In the genomic region with DNA sequence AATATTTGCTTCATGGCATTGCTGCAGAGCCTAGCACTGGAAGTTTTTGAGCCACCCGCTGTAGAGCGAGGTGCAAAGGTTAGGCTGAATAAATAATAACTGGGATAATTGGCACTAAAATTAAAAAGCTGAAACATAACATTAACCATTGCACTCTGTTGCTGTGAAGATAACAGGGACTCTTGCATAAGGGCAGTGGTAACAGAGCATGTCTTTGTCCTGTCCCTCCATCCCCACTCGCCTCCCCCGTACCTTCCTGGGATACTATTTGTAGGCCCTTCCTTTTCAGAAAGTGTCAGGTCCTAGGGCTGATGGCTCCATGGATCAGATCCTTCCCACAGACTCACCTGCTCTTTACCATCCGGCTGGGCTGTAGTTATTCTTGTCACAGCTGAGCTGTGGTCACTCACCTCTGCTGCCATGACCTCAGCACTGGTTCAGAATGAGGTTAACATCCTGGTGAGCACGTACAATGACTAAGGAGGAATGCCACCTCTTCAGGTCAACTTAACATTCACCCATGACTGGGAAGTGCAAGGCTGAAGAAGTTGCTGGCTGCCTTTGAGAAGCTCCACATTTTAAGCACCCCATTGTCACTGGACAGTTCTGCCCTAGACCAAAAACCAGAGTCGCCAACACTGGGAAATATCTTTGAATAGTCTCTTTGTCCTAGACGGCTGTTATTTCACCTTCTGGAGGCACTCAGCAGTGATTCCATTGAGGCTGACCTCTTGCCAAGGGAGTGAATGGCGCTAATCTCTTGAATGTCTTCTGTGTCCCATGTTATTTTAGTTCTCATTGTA, we compare ENCODE assay signal across 25 cellular contexts.
"Had no signal": no experiment of that assay in that cellular context is flagged by ENCODE, and none has a peak within 500 bp of the region (broad histone marks: within the 10 kb centered on the region; RNA-seq: fewer than 3 reads in every experiment).

No MANE protein-coding gene starts in this region.

- H3K27ac ChIP-seq: brain microvascular endothelial cell, colonic mucosa, gastrocnemius medialis, thyroid gland, uterus had no signal

- H3K9me3 Mint-ChIP-seq: activated B cell treated with CpG ODN at 0.5 μM for 24 hours; activated CD4-positive, alpha-beta T cell treated with anti-CD3 and anti-CD28 coated beads, Interleukin-2, amount 10 ng/mL, durations not matched to agents 24 days and 14 days; activated naive CD4-positive, alpha-beta T cell treated with anti-CD3 and anti-CD28 coated beads, Interleukin-2, amount 10 ng/mL, durations not matched to agents 7 days and 5 days; activated naive CD8-positive, alpha-beta T cell treated with anti-CD3 and anti-CD28 coated beads, Interleukin-2, amount 50 U/mL, for 24 hours; activated T-cell treated with anti-CD3 and anti-CD28 coated beads, Interleukin-2, amount 50 U/mL, for 4 hours; T-cell had no signal

- H3K27ac Mint-ChIP-seq: activated B cell treated with CpG ODN at 0.5 μM for 24 hours; activated CD4-positive, alpha-beta T cell treated with anti-CD3 and anti-CD28 coated beads, Interleukin-2, amount 10 ng/mL, durations not matched to agents 24 days and 14 days; activated CD8-positive, alpha-beta T cell treated with anti-CD3 and anti-CD28 coated beads, Interleukin-2, amount 10 ng/mL, durations not matched to agents 7 days and 5 days; activated naive CD4-positive, alpha-beta T cell treated with anti-CD3 and anti-CD28 coated beads, Interleukin-2, amount 10 ng/mL, durations not matched to agents 7 days and 5 days; activated naive CD8-positive, alpha-beta T cell treated with anti-CD3 and anti-CD28 coated beads, Interleukin-2, amount 50 U/mL, for 24 hours; memory B cell; naive thymus-derived CD4-positive, alpha-beta T cell; T-cell had no signal

- H3K36me3 ChIP-seq: brain microvascular endothelial cell, colonic mucosa, gastrocnemius medialis, thyroid gland, uterus had no signal

- H3K9me3 ChIP-seq: colonic mucosa, gastrocnemius medialis, mucosa of descending colon, thyroid gland, uterus had no signal

- FAIRE-seq: kidney had no signal

- H3K27me3 ChIP-seq: brain microvascular endothelial cell, colonic mucosa, gastrocnemius medialis, thyroid gland, uterus had no signal

- H3K4me3 Mint-ChIP-seq: activated B cell treated with CpG ODN at 0.5 μM for 24 hours; activated CD4-positive, alpha-beta T cell treated with anti-CD3 and anti-CD28 coated beads, Interleukin-2, amount 10 ng/mL, durations not matched to agents 24 days and 14 days; activated CD8-positive, alpha-beta T cell treated with anti-CD3 and anti-CD28 coated beads, Interleukin-2, amount 10 ng/mL, durations not matched to agents 7 days and 5 days; activated naive CD4-positive, alpha-beta T cell treated with anti-CD3 and anti-CD28 coated beads, Interleukin-2, amount 10 ng/mL, durations not matched to agents 7 days and 5 days; activated naive CD8-positive, alpha-beta T cell treated with anti-CD3 and anti-CD28 coated beads, Interleukin-2, amount 50 U/mL, for 24 hours; activated T-cell treated with anti-CD3 and anti-CD28 coated beads, Interleukin-2, amount 50 U/mL, for 4 hours; central memory CD8-positive, alpha-beta T cell; memory B cell; naive thymus-derived CD4-positive, alpha-beta T cell; T-cell had no signal

- H3K27me3 Mint-ChIP-seq: activated B cell treated with CpG ODN at 0.5 μM for 24 hours; activated CD4-positive, alpha-beta T cell treated with anti-CD3 and anti-CD28 coated beads, Interleukin-2, amount 10 ng/mL, durations not matched to agents 24 days and 14 days; activated naive CD4-positive, alpha-beta T cell treated with anti-CD3 and anti-CD28 coated beads, Interleukin-2, amount 10 ng/mL, durations not matched to agents 7 days and 5 days had no signal

- H3K4me1 Mint-ChIP-seq: activated B cell treated with CpG ODN at 0.5 μM for 24 hours; activated CD4-positive, alpha-beta T cell treated with anti-CD3 and anti-CD28 coated beads, Interleukin-2, amount 10 ng/mL, durations not matched to agents 24 days and 14 days; activated naive CD4-positive, alpha-beta T cell treated with anti-CD3 and anti-CD28 coated beads, Interleukin-2, amount 10 ng/mL, durations not matched to agents 7 days and 5 days; activated naive CD8-positive, alpha-beta T cell treated with anti-CD3 and anti-CD28 coated beads, Interleukin-2, amount 50 U/mL, for 24 hours; central memory CD8-positive, alpha-beta T cell; memory B cell; naive thymus-derived CD4-positive, alpha-beta T cell; T-cell had no signal

- ATAC-seq: activated CD8-positive, alpha-beta T cell treated with anti-CD3 and anti-CD28 coated beads, Interleukin-2, amount 10 ng/mL, durations not matched to agents 7 days and 5 days; activated naive CD8-positive, alpha-beta T cell treated with anti-CD3 and anti-CD28 coated beads, Interleukin-2, amount 50 U/mL, for 24 hours; activated T-cell treated with anti-CD3 and anti-CD28 coated beads, Interleukin-2, amount 50 U/mL, for 4 hours; gastrocnemius medialis; left ventricle myocardium superior; mucosa of descending colon; naive thymus-derived CD4-positive, alpha-beta T cell; T-cell had no signal

- H3K36me3 Mint-ChIP-seq: activated naive CD4-positive, alpha-beta T cell treated with anti-CD3 and anti-CD28 coated beads, Interleukin-2, amount 10 ng/mL, durations not matched to agents 7 days and 5 days; memory B cell; naive thymus-derived CD4-positive, alpha-beta T cell; T-cell had no signal

- DNase-seq: activated B cell treated with CpG ODN at 0.5 μM for 24 hours; activated CD4-positive, alpha-beta T cell treated with anti-CD3 and anti-CD28 coated beads, Interleukin-2, amount 10 ng/mL, durations not matched to agents 24 days and 14 days; activated CD8-positive, alpha-beta T cell treated with anti-CD3 and anti-CD28 coated beads, Interleukin-2, amount 10 ng/mL, durations not matched to agents 7 days and 5 days; activated effector memory CD4-positive, alpha-beta T cell treated with Interleukin-2 at 50 U/mL for 16 hours; activated naive CD4-positive, alpha-beta T cell treated with anti-CD3 and anti-CD28 coated beads, Interleukin-2, amount 10 ng/mL, durations not matched to agents 7 days and 5 days; activated naive CD8-positive, alpha-beta T cell treated with anti-CD3 and anti-CD28 coated beads, Interleukin-2, amount 50 U/mL, for 24 hours; activated T-cell treated with anti-CD3 and anti-CD28 coated beads, Interleukin-2, amount 50 U/mL, for 4 hours; anterior cingulate cortex; brain microvascular endothelial cell; colonic mucosa; gastrocnemius medialis; head of caudate nucleus; kidney; left ventricle myocardium superior; mucosa of descending colon; naive thymus-derived CD4-positive, alpha-beta T cell; nucleus accumbens; stimulated activated CD4-positive, alpha-beta T cell treated with anti-CD3 and anti-CD28 coated beads, Interleukin-2, amount 100 ng/mL, for 24 hours; stimulated activated naive CD4-positive, alpha-beta T cell treated with Interleukin-2 at 50 U/mL for 16 hours; T-cell; T-helper 9 cell; thyroid gland; uterus had no signal

- H3K4me3 ChIP-seq: colonic mucosa, gastrocnemius medialis, mucosa of descending colon, thyroid gland, uterus had no signal

- H3K4me1 ChIP-seq: colonic mucosa, gastrocnemius medialis, thyroid gland, uterus had no signal
